In the genomic region with DNA sequence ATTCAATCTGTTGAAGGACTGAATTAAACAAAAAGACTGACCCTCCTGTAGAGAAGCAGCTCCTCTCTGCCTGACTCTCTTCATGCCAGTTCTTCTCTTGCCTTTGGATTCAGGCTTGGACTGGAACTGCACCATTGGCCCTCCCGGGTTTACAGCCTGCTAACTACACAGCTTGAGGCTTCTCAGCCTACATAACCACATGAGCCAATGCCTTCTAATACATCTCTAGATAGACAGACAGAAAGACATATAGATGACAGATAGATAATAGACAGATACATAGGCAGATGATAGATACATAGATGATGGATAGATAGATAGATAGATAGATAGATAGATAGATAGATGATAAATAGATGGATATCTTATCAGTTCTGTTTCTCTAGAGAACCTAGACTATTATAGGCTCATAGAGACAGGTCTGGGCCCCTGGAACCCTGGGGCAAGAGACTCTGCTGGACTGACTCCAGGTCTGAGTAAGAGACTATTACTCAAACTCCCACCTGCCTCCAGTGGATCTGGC, we compare ENCODE assay signal across 20 cellular contexts. TPM values are rescaled to one million over a fixed set of nuclear protein-coding genes. Genes with fewer than 3 reads are reported as not detected.
DNase-seq lines count a peak whose midpoint lies in the region; ATAC-seq, FAIRE-seq and TF ChIP-seq lines count a peak whose summit lies in the region.
"Had no signal": no experiment of that assay in that cellular context is flagged by ENCODE, and none has a peak within 500 bp of the region (broad histone marks: within the 10 kb centered on the region; RNA-seq: fewer than 3 reads in every experiment).

No MANE protein-coding gene starts in this region.

- H2AFZ ChIP-seq in K562 (ENCODE audit: low read depth, low read length), result no peak overlapping the region

- H4K20me1 ChIP-seq in K562 (replicated peaks; ENCODE audit: control insufficient read depth, insufficient read depth, low read length), result no peaks in the 10 kb centered on the region

- no peak overlapping the region for H3K9ac ChIP-seq in K562 (ENCODE audit: insufficient read depth in 1 of 2, low read depth in 2 of 2, low read length in 2 of 2)
- H3K9ac ChIP-seq: KMS-11 had no signal

- no peak for TF ChIP-seq POLR2A in K562 (conservative IDR thresholded peaks at IDR 0.05)

- peaks cover 2% of the 10 kb centered on the region for H3K9me3 Mint-ChIP-seq in activated CD4-positive, alpha-beta T cell treated with anti-CD3 and anti-CD28 coated beads, Interleukin-2, amount 10 ng/mL, durations not matched to agents 7 days and 5 days
- H3K9me3 Mint-ChIP-seq in CD8-positive, alpha-beta T cell, result peaks cover 6% of the 10 kb centered on the region

- BruUV-seq in K562 (replicated peaks; lab: Mats Ljungman, UMichigan), result no TSS peak

- no peaks in the 10 kb centered on the region for H3K36me3 Mint-ChIP-seq in activated CD4-positive, alpha-beta T cell treated with anti-CD3 and anti-CD28 coated beads, Interleukin-2, amount 10 ng/mL, durations not matched to agents 7 days and 5 days (ENCODE audit: low read depth)
- H3K36me3 Mint-ChIP-seq in CD8-positive, alpha-beta T cell, result no peaks in the 10 kb centered on the region
- H3K36me3 Mint-ChIP-seq: CD4-positive, CD25-positive, alpha-beta regulatory T cell had no signal

- H3K4me1 ChIP-seq in K562 (replicated peaks in 1 of 2; ENCODE audit: control insufficient read depth in 2 of 2, insufficient read depth in 2 of 2, low read length in 2 of 2), result no peaks in the 10 kb centered on the region
- no peaks in the 10 kb centered on the region for H3K4me1 ChIP-seq in foreskin keratinocyte
- H3K4me1 ChIP-seq in CD8-positive, alpha-beta T cell (ENCODE audit: insufficient read depth, low read length), result no peaks in the 10 kb centered on the region
- H3K4me1 ChIP-seq: BE2C, Caco-2 had no signal

- peak overlapping the region; percentile 11 for H3K27ac Mint-ChIP-seq in activated CD4-positive, alpha-beta T cell treated with anti-CD3 and anti-CD28 coated beads, Interleukin-2, amount 10 ng/mL, durations not matched to agents 7 days and 5 days
- no peak overlapping the region for H3K27ac Mint-ChIP-seq in CD8-positive, alpha-beta T cell
- H3K27ac Mint-ChIP-seq: CD4-positive, CD25-positive, alpha-beta regulatory T cell had no signal

- intact Hi-C loops in K562 (cut with micrococcal nuclease), result loop anchor here (2.0 kb wide), 2 partner anchors 73 to 291 kb away; no protein-coding TSS in a partner anchor
- intact Hi-C loops in CD8-positive, alpha-beta T cell (cut with DNase I, micrococcal nuclease), result no loop called here

- H3K4me2 ChIP-seq in K562 (ENCODE audit: insufficient read depth, low read length), result no peak overlapping the region
- H3K4me2 ChIP-seq: KMS-11 had no signal

- no peaks in the 10 kb centered on the region for H3K4me1 Mint-ChIP-seq in activated CD4-positive, alpha-beta T cell treated with anti-CD3 and anti-CD28 coated beads, Interleukin-2, amount 10 ng/mL, durations not matched to agents 7 days and 5 days
- H3K4me1 Mint-ChIP-seq in CD8-positive, alpha-beta T cell (ENCODE audit: low read depth), result no peaks in the 10 kb centered on the region
- H3K4me1 Mint-ChIP-seq: CD4-positive, CD25-positive, alpha-beta regulatory T cell had no signal

- ATAC-seq in K562 (peak; percentile 18; the same call in 2 of the 3 replicates), foreskin keratinocyte (peak; percentile 17)
- ATAC-seq in CD8-positive, alpha-beta T cell, result no peak

- H3K79me2 ChIP-seq in K562 (ENCODE audit: control insufficient read depth, insufficient read depth, low read length), result no peaks in the 10 kb centered on the region

- no peaks in the 10 kb centered on the region for H3K9me3 ChIP-seq in K562 (replicated peaks; ENCODE audit: control insufficient read depth, insufficient read depth, low read depth, low read length)
- no peaks in the 10 kb centered on the region for H3K9me3 ChIP-seq in CD8-positive, alpha-beta T cell (ENCODE audit: low read length)
- H3K9me3 ChIP-seq: BE2C, Caco-2 had no signal

- H3K36me3 ChIP-seq in K562 (ENCODE audit: control insufficient read depth, insufficient read depth, low read length), result no peaks in the 10 kb centered on the region
- no peaks in the 10 kb centered on the region for H3K36me3 ChIP-seq in CD8-positive, alpha-beta T cell (ENCODE audit: insufficient read depth, low read length)
- H3K36me3 ChIP-seq: BE2C had no signal

- no peak overlapping the region for H3K27ac ChIP-seq in K562 (ENCODE audit: extremely low read depth, low read depth, low read length)
- no peak overlapping the region for H3K27ac ChIP-seq in foreskin keratinocyte
- no peak overlapping the region for H3K27ac ChIP-seq in CD8-positive, alpha-beta T cell (ENCODE audit: low read depth, low read length)
- H3K27ac ChIP-seq: KMS-11 had no signal

- H3K4me3 ChIP-seq in K562, result no peak overlapping the region
- no peak overlapping the region for H3K4me3 ChIP-seq in CD8-positive, alpha-beta T cell (ENCODE audit: low read depth, low read length)

- CTCF ChIA-PET in activated CD4-positive, alpha-beta T cell treated with anti-CD3 and anti-CD28 coated beads, Interleukin-2, amount 10 ng/mL, durations not matched to agents 7 days and 5 days (lab: Charles Lee), result interaction anchor here (1.3 kb wide), 1 partner anchor 19 kb away, joined by 3 read pairs; no protein-coding TSS in a partner anchor
- CTCF ChIA-PET in K562 (lab: Yijun Ruan, JAX; ENCODE audit: low intra/inter-chr PET ratio), result interaction anchor here (1.6 to 2.0 kb wide), 3 partner anchors 73 to 440 kb away, joined by 5 to 12 read pairs (median 10); no protein-coding TSS in a partner anchor
- CTCF ChIA-PET in CD8-positive, alpha-beta T cell (lab: Charles Lee), result no interaction called here

- no peak for FAIRE-seq in K562 (lab: Jason Lieb, UNC)
- FAIRE-seq: A204.1, D721Med, G401.6, GM12892 had no signal

- TF ChIP-seq RAD21 in K562 (CRISPR knock-in tag; conservative IDR thresholded peaks at IDR 0.05 in 1 of 2, IDR thresholded peaks at IDR 0.05 in 1 of 2), result no peak

- TF ChIP-seq CTCF in K562 (IDR thresholded peaks at IDR 0.05 in 2 of 3, conservative IDR thresholded peaks at IDR 0.05 in 1 of 3; ENCODE audit: insufficient read depth in 2 of 3, low read depth in 1 of 3, low read length in 3 of 3) (no peak), foreskin keratinocyte (conservative IDR thresholded peaks at IDR 0.05) (no peak)
- TF ChIP-seq CTCF in CD8-positive, alpha-beta T cell (IDR thresholded peaks at IDR 0.05), result no peak

- no peaks in the 10 kb centered on the region for H3K9me1 ChIP-seq in K562 (ENCODE audit: control insufficient read depth, insufficient read depth, low read length)

- 5% methylated on average over 1 of the region's 1 CpG for WGBS in K562 (ENCODE audit: insufficient coverage, low coverage, missing lambda C conversion rate)

- no peak for DNase-seq in activated CD4-positive, alpha-beta T cell treated with anti-CD3 and anti-CD28 coated beads, Interleukin-2, amount 10 ng/mL, durations not matched to agents 7 days and 5 days
- DNase-seq in activated CD4-positive, alpha-beta T cell treated with anti-CD3 and anti-CD28 coated beads for 4 hours, result no peak
- peak; percentile 14 for DNase-seq in NCI-H69 (lab: John Stamatoyannopoulos, UW)
- DNase-seq in K562 (ENCODE audit: extremely low read depth in 1 of 4, low spot score in 3 of 4), result no peak
- peak in 1 of 2 donors; percentile 16 for DNase-seq in foreskin keratinocyte
- DNase-seq in NCI-H1048 (lab: John Stamatoyannopoulos, UW), result no peak
- no peak for DNase-seq in CD8-positive, alpha-beta T cell
- DNase-seq in activated effector memory CD4-positive, alpha-beta T cell treated with anti-CD3 and anti-CD28 coated beads, Interleukin-2, amount 50 U/mL, for 16 hours, result no peak
- DNase-seq: C1 segment of cervical spinal cord, GOT3 had no signal

- peaks cover 12% of the 10 kb centered on the region for H3K27me3 Mint-ChIP-seq in activated CD4-positive, alpha-beta T cell treated with anti-CD3 and anti-CD28 coated beads, Interleukin-2, amount 10 ng/mL, durations not matched to agents 7 days and 5 days
- H3K27me3 Mint-ChIP-seq in CD8-positive, alpha-beta T cell (ENCODE audit: low read depth), result no peaks in the 10 kb centered on the region

- POLR2A ChIA-PET in activated CD4-positive, alpha-beta T cell treated with anti-CD3 and anti-CD28 coated beads, Interleukin-2, amount 10 ng/mL, durations not matched to agents 7 days and 5 days (lab: Charles Lee), result no interaction called here
- POLR2A ChIA-PET in K562 (lab: Yijun Ruan, JAX), result interaction anchor here (0.6 to 1.2 kb wide), 2 partner anchors 17 to 104 kb away, joined by 3 to 4 read pairs; no protein-coding TSS in a partner anchor
- POLR2A ChIA-PET in CD8-positive, alpha-beta T cell (lab: Charles Lee), result no interaction called here

- no peak for TF ChIP-seq EP300 in K562 (IDR thresholded peaks at IDR 0.05; ENCODE audit: low read length)

- in situ Hi-C loops in K562 (cut with MboI), result no loop called here

- H3K27me3 ChIP-seq in K562 (ENCODE audit: control insufficient read depth in 2 of 2, insufficient read depth in 2 of 2, low read length in 2 of 2) (peaks cover 0 to 9% of the 10 kb centered on the region in 2 experiments; a peak in 3 of 5 replicates), foreskin keratinocyte (peaks cover 40% of the 10 kb centered on the region)
- no peaks in the 10 kb centered on the region for H3K27me3 ChIP-seq in CD8-positive, alpha-beta T cell (ENCODE audit: insufficient read depth, low read length)
- H3K27me3 ChIP-seq: BE2C had no signal

- H3K4me3 Mint-ChIP-seq in activated CD4-positive, alpha-beta T cell treated with anti-CD3 and anti-CD28 coated beads, Interleukin-2, amount 10 ng/mL, durations not matched to agents 7 days and 5 days, result no peak overlapping the region
- no peak overlapping the region for H3K4me3 Mint-ChIP-seq in CD8-positive, alpha-beta T cell
- H3K4me3 Mint-ChIP-seq: CD4-positive, CD25-positive, alpha-beta regulatory T cell had no signal

RNA-seq across cellular contexts. Expression of a gene that starts 58.5 kb away (rescaled TPM):
- not detected for total RNA-seq in activated CD4-positive, alpha-beta T cell treated with anti-CD3 and anti-CD28 coated beads, Interleukin-2, amount 10 ng/mL, durations not matched to agents 7 days and 5 days
- total RNA-seq in K562 (2011; cell fraction: chromatin; rRNA removed; ENCODE audit: low replicate concordance), result 5.3 and 8.2 TPM in 2 replicates
- 2.5 and 2.8 TPM in 2 replicates for total RNA-seq in K562 (2011; cell fraction: nucleolus; rRNA removed)
- 1.8 and 5.3 TPM in 2 replicates for total RNA-seq in K562 (2011; cell fraction: nucleoplasm; rRNA removed)
- total RNA-seq in K562 (2014; rRNA removed) (0.24 and 0.27 TPM in 2 replicates), K562 (2014; rRNA removed; fragmentation: Illumina TruSeq; extraction: Trizol) (0.51 and 0.73 TPM in 2 replicates), K562 (2015; rRNA removed; fragmentation: Illumina TruSeq; extraction: Trizol) (0.23 and 0.33 TPM in 2 replicates), K562 (2021) (0.38 and 0.44 TPM in 2 replicates), foreskin keratinocyte (not detected in 2 replicates)
- polyA plus RNA-seq in K562 (2011; rRNA removed) (0.95 and 1.8 TPM in 2 replicates), K562 (2014; fragmentation: Illumina TruSeq; extraction: Trizol) (0.48 and 0.54 TPM in 2 replicates), K562 (2014; fragmentation: Nextera tagmentation; extraction: Ambion mirVana) (under 1 TPM; 0.14 to 0.15 TPM), K562 (2014; rRNA removed) (0.12 and 0.19 TPM in 2 replicates), foreskin keratinocyte (not detected in 2 replicates)
- polyA plus RNA-seq in K562 (2011; cell fraction: cytosol; rRNA removed), result 0.16 and 0.50 TPM in 2 replicates
- 3.3 and 3.8 TPM in 2 replicates for polyA plus RNA-seq in K562 (2011; cell fraction: nucleus; rRNA removed)
- polyA plus RNA-seq in K562 (2012), result 0.55 and 1.3 TPM in 2 replicates
- polyA minus RNA-seq in K562 (2011; rRNA and poly(A)+ RNA removed), result 0.21 and 0.72 TPM in 2 replicates
- not detected in 2 replicates for polyA minus RNA-seq in K562 (2011; cell fraction: cytosol; rRNA and poly(A)+ RNA removed)
- polyA minus RNA-seq in K562 (2011; cell fraction: nucleus; rRNA and poly(A)+ RNA removed), result 1.3 and 1.7 TPM in 2 replicates
- not detected for total RNA-seq in CD8-positive, alpha-beta T cell
- total RNA-seq: Caco-2; CD4-positive, CD25-positive, alpha-beta regulatory T cell; H7; HT-29 had no signal
- polyA plus RNA-seq: CD4-positive, CD25-positive, alpha-beta regulatory T cell had no signal
